2 cellular contexts compared by ENCODE assay signal in the genomic region with DNA sequence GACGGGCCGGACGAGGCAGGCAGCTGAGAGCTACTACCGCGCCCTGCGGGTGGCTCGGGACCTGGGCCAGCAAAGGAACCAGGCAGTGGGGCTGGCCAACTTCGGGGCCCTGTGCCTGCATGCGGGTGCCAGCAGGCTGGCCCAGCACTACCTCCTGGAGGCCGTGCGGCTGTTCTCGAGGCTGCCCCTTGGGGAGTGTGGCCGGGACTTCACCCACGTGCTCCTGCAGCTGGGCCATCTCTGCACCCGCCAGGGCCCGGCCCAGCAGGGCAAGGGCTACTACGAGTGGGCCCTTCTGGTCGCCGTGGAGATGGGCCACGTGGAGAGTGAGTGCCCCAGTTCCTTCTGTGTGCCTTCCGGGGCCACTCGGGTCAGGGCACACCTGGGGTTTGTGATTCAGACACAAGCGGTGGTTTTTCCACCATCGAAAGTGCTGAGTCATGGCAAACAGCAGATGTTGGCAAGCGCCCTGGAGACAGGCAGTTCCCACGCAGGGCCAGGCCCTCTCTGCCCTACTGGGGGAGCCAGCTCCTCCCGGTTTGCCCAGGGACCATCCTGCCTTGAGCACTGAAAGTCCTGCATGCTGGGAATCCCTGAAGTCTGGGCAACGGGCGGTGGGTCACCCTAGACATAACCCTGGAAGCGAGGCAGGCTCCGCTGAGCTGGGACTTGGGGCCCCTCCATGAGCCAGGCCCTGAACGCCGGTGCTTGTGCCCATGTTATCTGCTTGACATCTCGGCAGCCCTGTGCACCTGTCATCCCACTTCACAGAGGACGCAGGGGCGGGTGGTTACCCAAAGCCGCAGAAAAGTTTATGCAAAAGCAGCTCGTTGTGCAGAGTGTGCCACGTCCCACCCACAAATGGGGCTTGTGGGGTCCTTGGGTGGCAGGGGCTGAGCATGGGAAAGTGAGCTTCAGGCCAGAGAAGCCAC.
TF ChIP-seq lines count a peak whose summit lies in the region.

No MANE protein-coding gene starts in this region.

TF ChIP-seq in HEK293, 187 proteins besides CTCF, POLR2A, EP300 and RAD21 (continued from another document):
- peak; percentile 39; the same call in 1 of the 2 replicates for TF ChIP-seq ZIC2 (tag by site-specific recombination; IDR thresholded peaks at IDR 0.05)
- no peak for TF ChIP-seq ZSCAN30 (tag by site-specific recombination; IDR thresholded peaks at IDR 0.05)

TF ChIP-seq in endothelial cell of umbilical vein, 7 proteins besides CTCF, POLR2A, EP300 and RAD21:
- TF ChIP-seq MAX (IDR thresholded peaks at IDR 0.05; ENCODE audit: insufficient read depth, insufficient read length): peak; percentile 47
- TF ChIP-seq MYC (IDR thresholded peaks at IDR 0.05; ENCODE audit: low read depth, low read length): no peak
- no peak for TF ChIP-seq JUN (IDR thresholded peaks at IDR 0.05; ENCODE audit: borderline replicate concordance, insufficient read depth, insufficient read length, low read depth)
- TF ChIP-seq FOS (IDR thresholded peaks at IDR 0.05; ENCODE audit: borderline replicate concordance, insufficient read depth, low read length): no peak
- TF ChIP-seq EZH2 (IDR thresholded peaks at IDR 0.05; ENCODE audit: borderline replicate concordance, low read depth, low read length, severe bottlenecking): no peak
- TF ChIP-seq GATA2 (IDR thresholded peaks at IDR 0.05; ENCODE audit: insufficient read depth, insufficient read length, low read depth, low read length): no peak
- peak; percentile 45 for TF ChIP-seq POLR2AphosphoS5 (IDR thresholded peaks at IDR 0.05; ENCODE audit: insufficient read depth, low read depth, low read length)
